ENCODE assay signal across 8 cellular contexts in the genomic region with DNA sequence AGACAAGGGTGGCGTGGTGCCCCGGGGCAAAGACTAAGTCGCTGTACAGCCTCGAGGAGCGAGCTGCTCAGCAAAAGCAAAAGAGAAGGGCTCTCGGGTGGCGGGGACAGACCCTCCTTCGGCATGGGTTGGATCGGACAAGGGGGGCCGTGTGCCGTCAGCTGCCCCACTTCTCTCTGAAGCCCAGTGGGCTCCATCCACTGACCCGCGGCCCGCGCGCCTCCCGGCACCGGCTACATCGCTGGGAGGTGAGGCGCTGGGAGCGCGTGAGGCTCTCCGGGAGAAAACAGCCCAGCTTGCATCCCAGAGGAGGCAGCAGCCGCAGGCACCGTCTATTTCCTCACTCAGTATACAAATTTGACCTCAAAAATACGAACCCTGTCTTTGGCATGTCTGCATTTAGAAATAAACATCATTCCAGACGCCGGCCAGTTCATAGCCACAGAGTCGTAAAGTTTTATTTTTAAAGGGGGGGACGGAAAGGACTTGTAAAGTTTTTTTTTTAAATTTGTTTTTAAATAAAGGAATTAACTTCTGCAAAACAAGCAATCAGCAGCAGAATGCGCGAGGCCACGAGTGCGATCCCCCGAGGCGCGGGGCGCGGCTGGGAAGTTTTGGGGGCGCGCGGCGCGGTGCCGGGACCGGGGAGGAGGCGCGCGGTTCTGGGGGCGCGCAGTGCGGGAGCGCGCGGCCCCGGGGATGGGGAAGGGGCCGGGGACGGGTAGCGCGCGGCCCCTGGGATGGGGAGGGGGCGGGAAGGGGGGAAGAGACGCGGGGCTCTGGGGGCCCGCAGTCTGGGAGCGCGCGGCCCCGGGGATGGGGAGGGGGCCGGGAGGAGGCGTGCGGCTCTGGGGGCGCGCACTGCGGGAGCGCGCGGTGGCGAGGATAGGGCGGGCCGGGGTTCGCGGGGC. TPM values are rescaled to one million over a fixed set of nuclear protein-coding genes. Genes with fewer than 3 reads are reported as not detected.
DNase-seq lines count a peak whose midpoint lies in the region; ATAC-seq, FAIRE-seq and TF ChIP-seq lines count a peak whose summit lies in the region.

No MANE protein-coding gene starts in this region.

- H3F3A ChIP-seq in smooth muscle cell (ENCODE audit: low read depth), result no peaks in the 10 kb centered on the region

- H3K4me3 ChIP-seq in Panc1 (ENCODE audit: low read depth in 2 of 2, low read length in 2 of 2) (peak overlapping the region; percentile 78 to 81), kidney (ENCODE audit: low read length in 2 of 2) (peak overlapping the region; percentile 3 to 66), smooth muscle cell (peak overlapping the region; percentile 64)

- no peak for FAIRE-seq in kidney (lab: Jason Lieb, UNC)

- peaks cover 11% of the 10 kb centered on the region for H3K27me3 ChIP-seq in Panc1 (ENCODE audit: control insufficient read depth, insufficient read depth, low read length)
- H3K27me3 ChIP-seq in smooth muscle cell (ENCODE audit: low read depth), result peaks cover 33% of the 10 kb centered on the region

- BruUV-seq in Panc1 (replicated peaks; lab: Mats Ljungman, UMichigan), result no TSS peak

- WGBS in smooth muscle cell (ENCODE audit: low lambda C conversion rate), result under 1% methylated on average over 42 of the region's 83 CpGs

- H3K36me3 ChIP-seq in Panc1 (ENCODE audit: control insufficient read depth, insufficient read depth, low read length), result no peaks in the 10 kb centered on the region; the same call in 1 of the 2 replicates
- no peaks in the 10 kb centered on the region for H3K36me3 ChIP-seq in kidney (ENCODE audit: control insufficient read depth in 1 of 2, insufficient read depth in 2 of 2, low read length in 2 of 2)
- H3K36me3 ChIP-seq in smooth muscle cell (ENCODE audit: low read depth), result no peaks in the 10 kb centered on the region

- intact Hi-C loops in Panc1 (cut with micrococcal nuclease; ENCODE audit: unreplicated experiment) (no loop called here), kidney (cut with DNase I) (no loop called here)

- TF ChIP-seq CTCF in Panc1 (IDR thresholded peaks at IDR 0.05) (no peak), kidney (IDR thresholded peaks at IDR 0.05; ENCODE audit: borderline replicate concordance, extremely low read depth, insufficient read depth) (no peak), smooth muscle cell (IDR thresholded peaks at IDR 0.05; ENCODE audit: borderline replicate concordance, insufficient read depth, poor library complexity, severe bottlenecking) (no peak)

- CTCF ChIA-PET in Panc1 (lab: Charles Lee), result interaction anchor here (0.6 kb wide), 1 partner anchor 143 kb away, joined by 5 read pairs; no protein-coding TSS in a partner anchor

- H3K9ac ChIP-seq in kidney (ENCODE audit: low read length in 2 of 2) (peak overlapping the region in 1 of 2 donors; percentile 40), smooth muscle cell (ENCODE audit: low read depth) (no peak overlapping the region)

- POLR2A ChIA-PET in Panc1 (lab: Charles Lee), result no interaction called here

- H3K4me2 ChIP-seq in smooth muscle cell, result peak overlapping the region; percentile 99

- H4K20me1 ChIP-seq in smooth muscle cell (ENCODE audit: low read depth), result peaks cover 33% of the 10 kb centered on the region

- ATAC-seq in HG02884 (IDR thresholded peaks at IDR 0.05; ENCODE audit: unreplicated experiment), result peak; percentile 6
- ATAC-seq in Panc1, result peak; percentile 62

- H3K4me1 ChIP-seq in Panc1 (ENCODE audit: control insufficient read depth, insufficient read depth, low read length), result peaks cover 23% of the 10 kb centered on the region
- H3K4me1 ChIP-seq in kidney (ENCODE audit: control insufficient read depth in 1 of 2, insufficient read depth in 1 of 2, low read depth in 1 of 2, low read length in 2 of 2), result peaks cover 0 to 11% of the 10 kb centered on the region in 2 donors
- H3K4me1 ChIP-seq in smooth muscle cell (ENCODE audit: low read depth), result peaks cover 7% of the 10 kb centered on the region

- in situ Hi-C loops in Panc1 (cut with HindIII; ENCODE audit: low pct_unique_long_range_greater_than_20kb, low sequenced_read_pairs), result no loop called here

- peak overlapping the region; percentile 45 for H2AFZ ChIP-seq in smooth muscle cell (ENCODE audit: low read depth)

- H3K9me3 ChIP-seq in Panc1 (ENCODE audit: control insufficient read depth, insufficient read depth, low read depth, low read length), result no peaks in the 10 kb centered on the region
- H3K9me3 ChIP-seq in kidney (ENCODE audit: control insufficient read depth in 1 of 2, low read length in 2 of 2), result no peaks in the 10 kb centered on the region
- H3K9me3 ChIP-seq in smooth muscle cell (replicated peaks; ENCODE audit: low read depth), result no peaks in the 10 kb centered on the region

- DNase-seq in activated effector memory CD4-positive, alpha-beta T cell treated with anti-CD3 and anti-CD28 coated beads, Interleukin-2, amount 50 U/mL, for 16 hours, result peak; percentile 68
- no peak for DNase-seq in activated effector memory CD4-positive, alpha-beta T cell treated with Interleukin-2 at 50 U/mL for 16 hours
- DNase-seq in Panc1 (ENCODE audit: low read depth, low spot score), result no peak
- peak; percentile 59 for DNase-seq in cerebellum (ENCODE audit: low spot score)
- peak; percentile 83 for DNase-seq in kidney
- peak; percentile 30 for DNase-seq in smooth muscle cell (lab: John Stamatoyannopoulos, UW; ENCODE audit: unreplicated experiment)
- no peak for DNase-seq in GF-D8 (lab: John Stamatoyannopoulos, UW)

- peaks cover 6% of the 10 kb centered on the region for H3K79me2 ChIP-seq in smooth muscle cell (ENCODE audit: low read depth)

- H3K27ac ChIP-seq in Panc1 (ENCODE audit: low read length) (peak overlapping the region; percentile 54), kidney (ENCODE audit: low read depth in 2 of 2, low read length in 2 of 2) (peak overlapping the region in 1 of 2 donors; percentile 43), smooth muscle cell (ENCODE audit: low read depth) (no peak overlapping the region)

RNA-seq across cellular contexts. Expression of gene GPR137B, which starts 0.6 kb away (rescaled TPM):
- total RNA-seq in Panc1 (2021; ENCODE audit: unreplicated experiment) (25.3 TPM), cerebellum (34.5 TPM), kidney (22.2 TPM), smooth muscle cell (17.7 and 19.8 TPM in 2 replicates)
- 31.1 TPM for polyA plus RNA-seq in Panc1 (2012; ENCODE audit: insufficient read length)
- polyA plus RNA-seq in kidney (ENCODE audit: insufficient read depth, low read depth, low replicate concordance) (31.4 TPM), smooth muscle cell (14.0 and 16.2 TPM in 2 replicates)

Comparison
In these comparisons a context has a peak if more than half of its experiments do, and no peak if none do; other contexts are left out.
1. DNase-seq: peak in activated effector memory CD4-positive, alpha-beta T cell treated with anti-CD3 and anti-CD28 coated beads, Interleukin-2, amount 50 U/mL, for 16 hours (single experiment), cerebellum (single experiment), kidney (single experiment) and smooth muscle cell (single experiment); none in activated effector memory CD4-positive, alpha-beta T cell treated with Interleukin-2 at 50 U/mL for 16 hours (single experiment), Panc1 (single experiment) and GF-D8 (single experiment).
2. Peak in every context shown above with its lines, with median percentiles within 50 percentile points of each other: H3K4me3 ChIP-seq.